Comparison of ENCODE assay signal across 25 cellular contexts in the genomic region with DNA sequence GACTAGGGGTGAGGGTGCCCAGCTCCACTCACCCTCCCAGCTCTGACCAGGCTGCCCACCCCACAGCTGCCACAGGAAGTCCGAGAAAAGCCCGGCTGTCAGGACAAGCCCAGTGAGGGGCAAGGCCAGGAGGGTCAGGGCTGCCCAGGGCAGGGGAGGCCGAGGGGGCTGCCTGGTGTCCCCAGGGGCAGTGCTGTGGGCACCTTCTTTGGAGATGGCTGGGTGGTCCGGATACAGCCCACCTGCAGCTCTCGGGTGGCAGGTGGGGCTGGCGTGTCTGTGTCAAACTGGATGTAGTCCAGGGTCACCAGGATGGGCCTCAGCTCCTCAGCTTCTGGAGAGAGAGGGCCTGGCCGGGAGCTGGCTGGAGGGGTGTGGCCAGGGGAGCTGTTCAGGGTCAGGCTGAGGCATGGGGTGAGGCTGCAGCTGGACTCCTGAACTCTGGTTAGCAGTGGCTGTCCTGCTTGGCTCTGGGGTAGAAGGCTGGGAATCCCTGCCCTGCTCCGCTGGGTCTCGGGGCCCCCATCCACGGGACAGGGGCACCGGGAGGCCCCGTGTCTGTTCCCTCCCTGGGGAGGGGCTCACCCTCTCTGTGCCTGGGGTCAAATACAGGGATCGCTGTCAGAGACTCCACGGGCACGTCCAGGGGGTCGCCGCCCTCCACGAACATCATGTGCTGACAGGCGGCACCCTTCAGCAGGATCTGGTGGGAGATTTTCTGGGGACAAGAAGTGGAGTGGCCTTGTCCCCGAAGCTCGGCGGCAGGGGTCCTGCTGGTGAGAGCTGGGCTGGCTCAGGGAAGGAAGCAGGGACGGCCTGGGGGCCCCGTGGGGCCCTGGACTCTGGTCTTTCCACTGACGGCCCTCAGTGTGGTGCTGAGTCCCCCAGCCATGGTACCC. TPM values are rescaled to one million over a fixed set of nuclear protein-coding genes. Genes with fewer than 3 reads are reported as not detected.
A peak's percentile ranks its signal among the peaks of the same experiment; 100 is the strongest.
DNase-seq lines count a peak whose midpoint lies in the region; ATAC-seq and TF ChIP-seq lines count a peak whose summit lies in the region.
"Had no signal": no experiment of that assay in that cellular context is flagged by ENCODE, and none has a peak within 500 bp of the region (broad histone marks: within the 10 kb centered on the region; RNA-seq: fewer than 3 reads in every experiment).

No MANE protein-coding gene starts in this region.

- H3K36me3 ChIP-seq in left ventricle myocardium inferior (no peaks in the 10 kb centered on the region), upper lobe of right lung (no peaks in the 10 kb centered on the region)

- TF ChIP-seq CTCF in left ventricle myocardium inferior (IDR thresholded peaks at IDR 0.05; ENCODE audit: borderline replicate concordance) (no peak), upper lobe of right lung (IDR thresholded peaks at IDR 0.05) (no peak)

- no peaks in the 10 kb centered on the region for H3K9me3 ChIP-seq in left ventricle myocardium inferior (replicated peaks)
- H3K9me3 ChIP-seq in upper lobe of right lung, result no peaks in the 10 kb centered on the region
- H3K9me3 ChIP-seq: psoas muscle had no signal

- H3K4me1 ChIP-seq in left ventricle myocardium inferior (peaks cover 35% of the 10 kb centered on the region), upper lobe of right lung (peaks cover 8% of the 10 kb centered on the region)

- H3K27me3 ChIP-seq in left ventricle myocardium inferior (ENCODE audit: low read depth) (no peaks in the 10 kb centered on the region), upper lobe of right lung (no peaks in the 10 kb centered on the region)

- H3K27me3 Mint-ChIP-seq in stimulated activated naive B cell treated with anti-CD40 and anti-IgM and Interleukin-4, amounts not matched to agents 10 μg/mL and 1 μg/mL and 100 μg/mL, for 72 hours, result peaks cover 15 to 39% of the 10 kb centered on the region in 2 donors

- H3K36me3 Mint-ChIP-seq in stimulated activated naive B cell treated with anti-CD40 and anti-IgM and Interleukin-4, amounts not matched to agents 10 μg/mL and 1 μg/mL and 100 μg/mL, for 72 hours, result no peaks in the 10 kb centered on the region
- H3K36me3 Mint-ChIP-seq: activated naive CD4-positive, alpha-beta T cell treated with anti-CD3 and anti-CD28 coated beads, Interleukin-2, amount 10 ng/mL, durations not matched to agents 7 days and 5 days had no signal

- H3K4me3 ChIP-seq in left ventricle myocardium inferior, result no peak overlapping the region
- no peak overlapping the region for H3K4me3 ChIP-seq in upper lobe of right lung
- H3K4me3 ChIP-seq: psoas muscle had no signal

- peaks cover 5 to 11% of the 10 kb centered on the region in 2 donors for H3K4me1 Mint-ChIP-seq in stimulated activated naive B cell treated with anti-CD40 and anti-IgM and Interleukin-4, amounts not matched to agents 10 μg/mL and 1 μg/mL and 100 μg/mL, for 72 hours
- H3K4me1 Mint-ChIP-seq: nephron had no signal

- intact Hi-C loops in left cardiac atrium (cut with DNase I), result no loop called here
- intact Hi-C loops in left ventricle myocardium inferior (cut with micrococcal nuclease), result no loop called here
- intact Hi-C loops in upper lobe of right lung (cut with DNase I), result no loop called here

- DNase-seq in left cardiac atrium (peak; percentile 16), left ventricle myocardium inferior (no peak), left lobe of liver (ENCODE audit: low spot score) (peak; percentile 78), upper lobe of right lung (peak; percentile 66)
- DNase-seq in stimulated activated naive B cell treated with anti-CD40 and anti-IgM and Interleukin-4, amounts not matched to agents 10 μg/mL and 1 μg/mL and 100 μg/mL, for 72 hours, result no peak
- DNase-seq: activated CD4-positive, alpha-beta T cell treated with anti-CD3 and anti-CD28 coated beads for 1 hour; activated naive CD4-positive, alpha-beta T cell treated with anti-CD3 and anti-CD28 coated beads, Interleukin-2, amount 10 ng/mL, durations not matched to agents 7 days and 5 days; activated T-cell treated with anti-CD3 and anti-CD28 coated beads, Interleukin-2, amount 50 U/mL, for 72 hours; central memory CD4-positive, alpha-beta T cell; foreskin fibroblast; hypothalamus; islet precursor cell; KBM-7; NCI-H146; NCI-H2171 treated with DMSO at 0.1 percent for 48 hours; NCI-H526 treated with DMSO at 0.1 percent for 48 hours; psoas muscle; stimulated activated CD4-positive, alpha-beta T cell treated with anti-CD3 and anti-CD28 coated beads, Interleukin-12 subunit alpha, Interleukin-12 subunit beta, amount 100 ng/mL, for 4 hours had no signal

- no peaks in the 10 kb centered on the region for H3K9me3 Mint-ChIP-seq in stimulated activated naive B cell treated with anti-CD40 and anti-IgM and Interleukin-4, amounts not matched to agents 10 μg/mL and 1 μg/mL and 100 μg/mL, for 72 hours
- H3K9me3 Mint-ChIP-seq: activated naive CD4-positive, alpha-beta T cell treated with anti-CD3 and anti-CD28 coated beads, Interleukin-2, amount 10 ng/mL, durations not matched to agents 7 days and 5 days; activated T-cell treated with anti-CD3 and anti-CD28 coated beads, Interleukin-2, amount 50 U/mL, for 72 hours; nephron had no signal

- ATAC-seq in left cardiac atrium, result no peak
- ATAC-seq in left lobe of liver, result peak; percentile 37
- no peak for ATAC-seq in upper lobe of right lung
- ATAC-seq in stimulated activated naive B cell treated with anti-CD40 and anti-IgM and Interleukin-4, amounts not matched to agents 10 μg/mL and 1 μg/mL and 100 μg/mL, for 72 hours (replicated peaks), result no peak
- no peak for ATAC-seq in GM21423 (IDR thresholded peaks at IDR 0.05; ENCODE audit: unreplicated experiment)
- ATAC-seq: activated T-cell treated with anti-CD3 and anti-CD28 coated beads, Interleukin-2, amount 50 U/mL, for 72 hours; psoas muscle had no signal

- no peak overlapping the region for H3K4me3 Mint-ChIP-seq in stimulated activated naive B cell treated with anti-CD40 and anti-IgM and Interleukin-4, amounts not matched to agents 10 μg/mL and 1 μg/mL and 100 μg/mL, for 72 hours
- H3K4me3 Mint-ChIP-seq: activated naive CD4-positive, alpha-beta T cell treated with anti-CD3 and anti-CD28 coated beads, Interleukin-2, amount 10 ng/mL, durations not matched to agents 7 days and 5 days; activated T-cell treated with anti-CD3 and anti-CD28 coated beads, Interleukin-2, amount 50 U/mL, for 72 hours; H9; nephron had no signal

- H3K27ac ChIP-seq in left ventricle myocardium inferior (replicated peaks), result no peak overlapping the region
- H3K27ac ChIP-seq in upper lobe of right lung, result no peak overlapping the region
- H3K27ac ChIP-seq: psoas muscle had no signal

- no peak overlapping the region for H3K27ac Mint-ChIP-seq in stimulated activated naive B cell treated with anti-CD40 and anti-IgM and Interleukin-4, amounts not matched to agents 10 μg/mL and 1 μg/mL and 100 μg/mL, for 72 hours
- H3K27ac Mint-ChIP-seq: activated naive CD4-positive, alpha-beta T cell treated with anti-CD3 and anti-CD28 coated beads, Interleukin-2, amount 10 ng/mL, durations not matched to agents 7 days and 5 days; activated T-cell treated with anti-CD3 and anti-CD28 coated beads, Interleukin-2, amount 50 U/mL, for 72 hours; nephron had no signal

RNA-seq across cellular contexts. Expression of a gene that starts 4.0 kb away (rescaled TPM):
- total RNA-seq in left cardiac atrium (under 1 TPM; 0.68 to 0.82 TPM), left ventricle myocardium inferior (0.47 TPM), left lobe of liver (11.3 TPM), upper lobe of right lung (1.5 TPM)
- total RNA-seq: A172, aorta, urinary bladder had no signal

RNA-seq across cellular contexts. Expression of a gene that starts 8.0 kb away (rescaled TPM):
- total RNA-seq in left cardiac atrium (under 1 TPM in 1 of 2 donors, not detected in 1; 0.21 TPM), left ventricle myocardium inferior (not detected), left lobe of liver (1.4 TPM), upper lobe of right lung (0.90 TPM)
- total RNA-seq: A172, epithelial cell of proximal tubule had no signal

RNA-seq across cellular contexts. Expression of a gene that starts 32.1 kb away (rescaled TPM):
- total RNA-seq in left cardiac atrium, result 100 to 1,000 TPM; 188 to 206 TPM
- 158 TPM for total RNA-seq in left ventricle myocardium inferior
- total RNA-seq in left lobe of liver, result 97.3 TPM
- 328 TPM for total RNA-seq in upper lobe of right lung

Comparison
In these comparisons a context has a peak if more than half of its experiments do, and no peak if none do; other contexts are left out.
1. DNase-seq: peak in left cardiac atrium (single experiment), left lobe of liver (single experiment) and upper lobe of right lung (single experiment); none in left ventricle myocardium inferior (single experiment) and stimulated activated naive B cell treated with anti-CD40 and anti-IgM and Interleukin-4, amounts not matched to agents 10 μg/mL and 1 μg/mL and 100 μg/mL, for 72 hours (single experiment).